In genomic region chr3:2568073-2568671, GRCh38 we compare ENCODE assay signal across 15 cellular contexts.
DNase-seq lines count a peak whose midpoint lies in the region; ATAC-seq and TF ChIP-seq lines count a peak whose summit lies in the region.
"Had no signal": no experiment of that assay in that cellular context is flagged by ENCODE, and none has a peak within 500 bp of the region (broad histone marks: within the 10 kb centered on the region; RNA-seq: fewer than 3 reads in every experiment).

No MANE protein-coding gene starts in this region.

- intact Hi-C loops in sciatic nerve (cut with DNase I): no loop called here
- intact Hi-C loops in posterior vena cava (cut with DNase I): no loop called here

- ATAC-seq in sciatic nerve: peak; percentile 87
- ATAC-seq: GM23338 had no signal

- TF ChIP-seq CTCF in LNCaP clone FGC (IDR thresholded peaks at IDR 0.05; ENCODE audit: control insufficient read depth, extremely low read depth, insufficient read depth) (no peak), fibroblast of mammary gland (conservative IDR thresholded peaks at IDR 0.05; ENCODE audit: control insufficient read depth, insufficient read depth, low read depth, low read length) (no peak)

- peak; percentile 54 for DNase-seq in LNCaP clone FGC (ENCODE audit: low read depth)
- peak; percentile 2 for DNase-seq in fibroblast of mammary gland (ENCODE audit: low read depth)
- peak; percentile 30 for DNase-seq in left kidney (ENCODE audit: low read depth, low spot score)
- DNase-seq in sciatic nerve (ENCODE audit: low spot score): no peak
- DNase-seq in posterior vena cava (ENCODE audit: low spot score): no peak
- no peak for DNase-seq in OCI-M2 (lab: John Stamatoyannopoulos, UW; ENCODE audit: unreplicated experiment)
- DNase-seq in 8988T: no peak
- no peak for DNase-seq in kidney glomerular epithelial cell (lab: John Stamatoyannopoulos, UW)
- DNase-seq: C1 segment of cervical spinal cord; CD4-positive, alpha-beta T cell; DMS153; DMS79 treated with DMSO at 0.1 percent for 48 hours; EL; H7 had no signal

- no peak overlapping the region for H3K4me3 ChIP-seq in LNCaP clone FGC (ENCODE audit: low read depth, low read length)
- H3K4me3 ChIP-seq in fibroblast of mammary gland (ENCODE audit: control insufficient read depth, low read depth, low read length): no peak overlapping the region
- H3K4me3 ChIP-seq: GM23338 had no signal

Comparison
In these comparisons a context has a peak if more than half of its experiments do, and no peak if none do; other contexts are left out.
1. DNase-seq: peak in LNCaP clone FGC (single experiment), fibroblast of mammary gland (single experiment) and left kidney (single experiment); none in sciatic nerve (single experiment), posterior vena cava (single experiment), OCI-M2 (single experiment), 8988T (single experiment) and kidney glomerular epithelial cell (single experiment).